In genomic region chr12:123449103-123449736, GRCh38 we compare ENCODE assay signal across 15 cellular contexts. TPM values are rescaled to one million over a fixed set of nuclear protein-coding genes. Genes with fewer than 3 reads are reported as not detected.
DNase-seq lines count a peak whose midpoint lies in the region; ATAC-seq, FAIRE-seq and TF ChIP-seq lines count a peak whose summit lies in the region.
"Had no signal": no experiment of that assay in that cellular context is flagged by ENCODE, and none has a peak within 500 bp of the region (broad histone marks: within the 10 kb centered on the region; RNA-seq: fewer than 3 reads in every experiment).

No MANE protein-coding gene starts in this region.

- CTCF ChIA-PET in CD4-positive, alpha-beta memory T cell (lab: Charles Lee; ENCODE audit: partially characterized antibody), result interaction anchor here (0.7 to 2.0 kb wide), 7 partner anchors 8 to 84 kb away, joined by 3 to 13 read pairs (median 4); partner anchors contain the start of gene SNRNP35
- CTCF ChIA-PET in K562 (lab: Yijun Ruan, JAX; ENCODE audit: low intra/inter-chr PET ratio), result no interaction called here

- DNase-seq in CD4-positive, alpha-beta memory T cell, result no peak
- DNase-seq in MV-4-11 (lab: John Stamatoyannopoulos, UW) (peak; percentile 29), K562 (ENCODE audit: extremely low read depth in 1 of 4, low spot score in 3 of 4) (peak in 1 of 4 experiments; percentile 43), NOMO-1 treated with dmso at 0.1 percent for 144 hours (lab: John Stamatoyannopoulos, UW; ENCODE audit: unreplicated experiment) (no peak), HUDEP-2 (lab: John Stamatoyannopoulos, UW; ENCODE audit: unreplicated experiment in 76 of 76) (no peak), heart right ventricle (no peak)
- DNase-seq in natural killer cell treated with Interleukin-12 subunit alpha and Interleukin-12 subunit beta and Interleukin-15 and Interleukin-18, amount 100 ng/mL, for 72 hours (ENCODE audit: low spot score), result no peak
- DNase-seq: brain microvascular endothelial cell, Caco-2, heart left ventricle, NCI-H446, psoas muscle, T1000 had no signal

- peaks cover 38% of the 10 kb centered on the region for H3K4me1 ChIP-seq in CD4-positive, alpha-beta memory T cell (ENCODE audit: insufficient read depth, low read length)
- H3K4me1 ChIP-seq in K562 (replicated peaks in 1 of 2; ENCODE audit: control insufficient read depth in 2 of 2, insufficient read depth in 2 of 2, low read length in 2 of 2) (peaks cover 3 to 9% of the 10 kb centered on the region in 2 experiments; a peak in 2 of 5 replicates), heart right ventricle (peaks cover 8 to 33% (median 25%) of the 10 kb centered on the region in 9 donors)

- H3K4me3 ChIP-seq in CD4-positive, alpha-beta memory T cell (ENCODE audit: low read length in 2 of 2), result no peak overlapping the region
- H3K4me3 ChIP-seq in K562 (no peak overlapping the region), heart right ventricle (peak overlapping the region in 1 of 10 donors; percentile 38)
- H3K4me3 ChIP-seq: lung, psoas muscle had no signal

- no peaks in the 10 kb centered on the region for H3K79me2 ChIP-seq in K562 (ENCODE audit: control insufficient read depth, insufficient read depth, low read length)

- TF ChIP-seq CTCF in K562 (IDR thresholded peaks at IDR 0.05 in 2 of 3, conservative IDR thresholded peaks at IDR 0.05 in 1 of 3; ENCODE audit: insufficient read depth in 2 of 3, low read depth in 1 of 3, low read length in 3 of 3) (no peak), heart right ventricle (IDR thresholded peaks at IDR 0.05) (no peak)

- no peaks in the 10 kb centered on the region for H3K9me3 Mint-ChIP-seq in CD4-positive, alpha-beta memory T cell
- no peaks in the 10 kb centered on the region for H3K9me3 Mint-ChIP-seq in natural killer cell treated with Interleukin-12 subunit alpha and Interleukin-12 subunit beta and Interleukin-15 and Interleukin-18, amount 100 ng/mL, for 72 hours

- in situ Hi-C loops in K562 (cut with MboI), result no loop called here

- no peaks in the 10 kb centered on the region for H3K27me3 Mint-ChIP-seq in CD4-positive, alpha-beta memory T cell
- H3K27me3 Mint-ChIP-seq in natural killer cell treated with Interleukin-12 subunit alpha and Interleukin-12 subunit beta and Interleukin-15 and Interleukin-18, amount 100 ng/mL, for 72 hours, result no peaks in the 10 kb centered on the region

- peaks cover 23 to 46% (median 34%) of the 10 kb centered on the region in 4 donors for H3K4me1 Mint-ChIP-seq in CD4-positive, alpha-beta memory T cell
- peaks cover 13 to 18% of the 10 kb centered on the region in 2 donors for H3K4me1 Mint-ChIP-seq in natural killer cell treated with Interleukin-12 subunit alpha and Interleukin-12 subunit beta and Interleukin-15 and Interleukin-18, amount 100 ng/mL, for 72 hours (ENCODE audit: low read depth in 2 of 2)

- no peaks in the 10 kb centered on the region for H3K36me3 ChIP-seq in CD4-positive, alpha-beta memory T cell (ENCODE audit: insufficient read depth, low read length)
- H3K36me3 ChIP-seq in K562 (ENCODE audit: control insufficient read depth, insufficient read depth, low read length) (no peaks in the 10 kb centered on the region), heart right ventricle (no peaks in the 10 kb centered on the region)
- H3K36me3 ChIP-seq: brain microvascular endothelial cell, heart left ventricle had no signal

- POLR2A ChIA-PET in CD4-positive, alpha-beta memory T cell (lab: Charles Lee; ENCODE audit: partially characterized antibody), result interaction anchor here (0.7 to 8.7 kb wide), 13 partner anchors 10 to 474 kb away, joined by 3 to 141 read pairs (median 7); partner anchors contain the start of genes KMT5A, MPHOSPH9, MTRFR and OGFOD2
- POLR2A ChIA-PET in K562 (lab: Yijun Ruan, JAX), result interaction anchor here (0.7 to 1.6 kb wide), 2 partner anchors 20 to 482 kb away, joined by 3 to 4 read pairs; no protein-coding TSS in a partner anchor

- H4K20me1 ChIP-seq in K562 (replicated peaks; ENCODE audit: control insufficient read depth, insufficient read depth, low read length), result no peaks in the 10 kb centered on the region

- H3K27ac ChIP-seq in CD4-positive, alpha-beta memory T cell (ENCODE audit: low read depth, low read length), result peak overlapping the region; percentile 42
- H3K27ac ChIP-seq in K562 (ENCODE audit: extremely low read depth, low read depth, low read length), result peak overlapping the region; percentile 18; the same call in 2 of the 3 replicates
- peak overlapping the region in 3 of 10 donors; percentile 26 to 89 (median 46) for H3K27ac ChIP-seq in heart right ventricle
- H3K27ac ChIP-seq: brain microvascular endothelial cell had no signal

- peak; percentile 37 for FAIRE-seq in K562 (lab: Jason Lieb, UNC)

- WGBS in K562 (ENCODE audit: insufficient coverage, low coverage, missing lambda C conversion rate), result 53% methylated on average over 3 of the region's 3 CpGs
- WGBS in heart right ventricle, 2 donors, result 93% methylated on average over 3 of the region's 3 CpGs

- no peaks in the 10 kb centered on the region for H3K9me3 ChIP-seq in CD4-positive, alpha-beta memory T cell (ENCODE audit: control insufficient read depth in 1 of 2, low read length in 2 of 2)
- H3K9me3 ChIP-seq in K562 (replicated peaks; ENCODE audit: control insufficient read depth, insufficient read depth, low read depth, low read length), result no peaks in the 10 kb centered on the region
- H3K9me3 ChIP-seq in heart right ventricle, result no peaks in the 10 kb centered on the region
- H3K9me3 ChIP-seq: Caco-2, heart left ventricle, psoas muscle had no signal

- TF ChIP-seq EP300 in K562 (IDR thresholded peaks at IDR 0.05; ENCODE audit: low read length), result no peak

- H3K9ac ChIP-seq in K562 (ENCODE audit: insufficient read depth in 1 of 2, low read depth in 2 of 2, low read length in 2 of 2), result peak overlapping the region in 1 of 2 experiments; percentile 52; a peak in 1 of 4 replicates

- H3K4me3 Mint-ChIP-seq in CD4-positive, alpha-beta memory T cell, result peak overlapping the region; percentile 25 to 69 (median 59)
- H3K4me3 Mint-ChIP-seq in natural killer cell treated with Interleukin-12 subunit alpha and Interleukin-12 subunit beta and Interleukin-15 and Interleukin-18, amount 100 ng/mL, for 72 hours, result peak overlapping the region; percentile 45

- intact Hi-C loops in CD4-positive, alpha-beta memory T cell (cut with micrococcal nuclease), result no loop called here
- intact Hi-C loops in K562 (cut with micrococcal nuclease), result no loop called here
- intact Hi-C loops in heart right ventricle (cut with DNase I), result no loop called here

- no peak overlapping the region for H3K4me2 ChIP-seq in K562 (ENCODE audit: insufficient read depth, low read length)

- ATAC-seq in K562 (peak; percentile 73), HG03521 (IDR thresholded peaks at IDR 0.05; ENCODE audit: unreplicated experiment) (no peak), heart right ventricle (no peak)
- no peak for ATAC-seq in natural killer cell treated with Interleukin-12 subunit alpha and Interleukin-12 subunit beta and Interleukin-15 and Interleukin-18, amount 100 ng/mL, for 72 hours

- no peaks in the 10 kb centered on the region for H3K9me1 ChIP-seq in K562 (ENCODE audit: control insufficient read depth, insufficient read depth, low read length)

- no peak for TF ChIP-seq POLR2A in K562 (conservative IDR thresholded peaks at IDR 0.05)

- H3K27ac Mint-ChIP-seq in CD4-positive, alpha-beta memory T cell, result peak overlapping the region; percentile 80 to 94 (median 84)
- peak overlapping the region; percentile 98 to 99 for H3K27ac Mint-ChIP-seq in natural killer cell treated with Interleukin-12 subunit alpha and Interleukin-12 subunit beta and Interleukin-15 and Interleukin-18, amount 100 ng/mL, for 72 hours

- no peak for TF ChIP-seq RAD21 in K562 (CRISPR knock-in tag; conservative IDR thresholded peaks at IDR 0.05 in 1 of 2, IDR thresholded peaks at IDR 0.05 in 1 of 2)

- no peaks in the 10 kb centered on the region for H3K36me3 Mint-ChIP-seq in CD4-positive, alpha-beta memory T cell
- H3K36me3 Mint-ChIP-seq in natural killer cell treated with Interleukin-12 subunit alpha and Interleukin-12 subunit beta and Interleukin-15 and Interleukin-18, amount 100 ng/mL, for 72 hours, result no peaks in the 10 kb centered on the region

- no TSS peak for BruUV-seq in K562 (replicated peaks; lab: Mats Ljungman, UMichigan)

- peak overlapping the region; percentile 81 for H2AFZ ChIP-seq in K562 (ENCODE audit: low read depth, low read length)

- no peaks in the 10 kb centered on the region for H3K27me3 ChIP-seq in CD4-positive, alpha-beta memory T cell (ENCODE audit: insufficient read depth, low read length)
- no peaks in the 10 kb centered on the region for H3K27me3 ChIP-seq in K562 (ENCODE audit: control insufficient read depth in 2 of 2, insufficient read depth in 2 of 2, low read length in 2 of 2)
- H3K27me3 ChIP-seq in heart right ventricle, result no peaks in the 10 kb centered on the region
- H3K27me3 ChIP-seq: brain microvascular endothelial cell, heart left ventricle had no signal

RNA-seq across cellular contexts. Expression of gene SNRNP35, which starts 8.7 kb away (rescaled TPM):
- total RNA-seq in CD4-positive, alpha-beta memory T cell, result 10 to 100 TPM; 44.0 to 49.5 TPM
- 10 to 100 TPM; 39.0 to 40.4 TPM for polyA plus RNA-seq in CD4-positive, alpha-beta memory T cell
- total RNA-seq in K562 (2011; cell fraction: chromatin; rRNA removed; ENCODE audit: low replicate concordance), result 97.2 and 98.0 TPM in 2 replicates
- total RNA-seq in K562 (2011; cell fraction: nucleolus; rRNA removed), result 59.7 and 66.3 TPM in 2 replicates
- total RNA-seq in K562 (2011; cell fraction: nucleoplasm; rRNA removed), result 90.6 and 134 TPM in 2 replicates
- total RNA-seq in K562 (2014; rRNA removed), result 24.5 and 26.0 TPM in 2 replicates
- 25.5 and 25.8 TPM in 2 replicates for total RNA-seq in K562 (2014; rRNA removed; fragmentation: Illumina TruSeq; extraction: Trizol)
- 28.1 and 31.9 TPM in 2 replicates for total RNA-seq in K562 (2015; rRNA removed; fragmentation: Illumina TruSeq; extraction: Trizol)
- total RNA-seq in K562 (2021), result 12.8 and 17.7 TPM in 2 replicates
- polyA plus RNA-seq in K562 (2011; rRNA removed), result 17.5 and 21.8 TPM in 2 replicates
- 15.6 and 19.9 TPM in 2 replicates for polyA plus RNA-seq in K562 (2011; cell fraction: cytosol; rRNA removed)
- 25.4 and 37.5 TPM in 2 replicates for polyA plus RNA-seq in K562 (2011; cell fraction: nucleus; rRNA removed)
- 23.3 and 32.3 TPM in 2 replicates for polyA plus RNA-seq in K562 (2012)
- 29.1 and 33.7 TPM in 2 replicates for polyA plus RNA-seq in K562 (2014; fragmentation: Illumina TruSeq; extraction: Trizol)
- polyA plus RNA-seq in K562 (2014; fragmentation: Nextera tagmentation; extraction: Ambion mirVana), result 10 to 100 TPM; 19.5 to 41.0 TPM
- polyA plus RNA-seq in K562 (2014; rRNA removed), result 31.8 and 42.0 TPM in 2 replicates
- 16.6 and 17.8 TPM in 2 replicates for polyA minus RNA-seq in K562 (2011; rRNA and poly(A)+ RNA removed)
- 10.6 and 10.9 TPM in 2 replicates for polyA minus RNA-seq in K562 (2011; cell fraction: cytosol; rRNA and poly(A)+ RNA removed)
- polyA minus RNA-seq in K562 (2011; cell fraction: nucleus; rRNA and poly(A)+ RNA removed), result 16.2 and 20.1 TPM in 2 replicates
- total RNA-seq in natural killer cell treated with Interleukin-12 subunit alpha and Interleukin-12 subunit beta and Interleukin-15 and Interleukin-18, amount 100 ng/mL, for 72 hours, result 10 to 100 TPM; 27.3 to 36.9 TPM
- 10 to 100 TPM; 18.0 to 32.4 (median 19.5) TPM for total RNA-seq in heart right ventricle
- 100 to 1,000 TPM in 1 of 2 donors, 10 to 100 TPM in 1; 27.6 to 117 TPM for polyA plus RNA-seq in heart right ventricle

RNA-seq across cellular contexts. Expression of gene RILPL2, which starts 12.7 kb away (rescaled TPM):
- total RNA-seq in CD4-positive, alpha-beta memory T cell, result 10 to 100 TPM; 11.6 to 11.9 TPM
- 10 to 100 TPM; 13.3 to 13.7 TPM for polyA plus RNA-seq in CD4-positive, alpha-beta memory T cell
- total RNA-seq in K562 (2011; cell fraction: chromatin; rRNA removed; ENCODE audit: low replicate concordance), result 1.4 and 2.2 TPM in 2 replicates
- total RNA-seq in K562 (2011; cell fraction: nucleolus; rRNA removed), result 1.4 and 1.5 TPM in 2 replicates
- 1.8 and 2.7 TPM in 2 replicates for total RNA-seq in K562 (2011; cell fraction: nucleoplasm; rRNA removed)
- 5.6 and 6.2 TPM in 2 replicates for total RNA-seq in K562 (2014; rRNA removed)
- total RNA-seq in K562 (2014; rRNA removed; fragmentation: Illumina TruSeq; extraction: Trizol), result 2.9 and 3.5 TPM in 2 replicates
- total RNA-seq in K562 (2015; rRNA removed; fragmentation: Illumina TruSeq; extraction: Trizol), result 4.6 and 5.0 TPM in 2 replicates
- 3.8 and 4.8 TPM in 2 replicates for total RNA-seq in K562 (2021)
- polyA plus RNA-seq in K562 (2011; rRNA removed), result 3.8 and 4.6 TPM in 2 replicates
- polyA plus RNA-seq in K562 (2011; cell fraction: cytosol; rRNA removed), result 2.4 and 2.6 TPM in 2 replicates
- polyA plus RNA-seq in K562 (2011; cell fraction: nucleus; rRNA removed), result 0.95 and 1.3 TPM in 2 replicates
- 4.9 and 8.8 TPM in 2 replicates for polyA plus RNA-seq in K562 (2012)
- polyA plus RNA-seq in K562 (2014; fragmentation: Illumina TruSeq; extraction: Trizol), result 4.3 and 5.5 TPM in 2 replicates
- polyA plus RNA-seq in K562 (2014; fragmentation: Nextera tagmentation; extraction: Ambion mirVana), result under 1 TPM; 0.61 to 0.73 TPM
- polyA plus RNA-seq in K562 (2014; rRNA removed), result 5.8 and 5.9 TPM in 2 replicates
- polyA minus RNA-seq in K562 (2011; rRNA and poly(A)+ RNA removed), result 1.7 and 2.4 TPM in 2 replicates
- polyA minus RNA-seq in K562 (2011; cell fraction: cytosol; rRNA and poly(A)+ RNA removed), result 1.5 and 1.8 TPM in 2 replicates
- 0.54 and 0.89 TPM in 2 replicates for polyA minus RNA-seq in K562 (2011; cell fraction: nucleus; rRNA and poly(A)+ RNA removed)
- total RNA-seq in natural killer cell treated with Interleukin-12 subunit alpha and Interleukin-12 subunit beta and Interleukin-15 and Interleukin-18, amount 100 ng/mL, for 72 hours, result 10 to 100 TPM in 1 of 2 donors, 1 to 10 TPM in 1; 9.7 to 12.2 TPM
- 1 to 10 TPM; 1.5 to 3.5 (median 2.0) TPM for total RNA-seq in heart right ventricle
- 1 to 10 TPM; 2.8 to 3.2 TPM for polyA plus RNA-seq in heart right ventricle
